1 cellular context compared by ENCODE assay signal in the genomic region with DNA sequence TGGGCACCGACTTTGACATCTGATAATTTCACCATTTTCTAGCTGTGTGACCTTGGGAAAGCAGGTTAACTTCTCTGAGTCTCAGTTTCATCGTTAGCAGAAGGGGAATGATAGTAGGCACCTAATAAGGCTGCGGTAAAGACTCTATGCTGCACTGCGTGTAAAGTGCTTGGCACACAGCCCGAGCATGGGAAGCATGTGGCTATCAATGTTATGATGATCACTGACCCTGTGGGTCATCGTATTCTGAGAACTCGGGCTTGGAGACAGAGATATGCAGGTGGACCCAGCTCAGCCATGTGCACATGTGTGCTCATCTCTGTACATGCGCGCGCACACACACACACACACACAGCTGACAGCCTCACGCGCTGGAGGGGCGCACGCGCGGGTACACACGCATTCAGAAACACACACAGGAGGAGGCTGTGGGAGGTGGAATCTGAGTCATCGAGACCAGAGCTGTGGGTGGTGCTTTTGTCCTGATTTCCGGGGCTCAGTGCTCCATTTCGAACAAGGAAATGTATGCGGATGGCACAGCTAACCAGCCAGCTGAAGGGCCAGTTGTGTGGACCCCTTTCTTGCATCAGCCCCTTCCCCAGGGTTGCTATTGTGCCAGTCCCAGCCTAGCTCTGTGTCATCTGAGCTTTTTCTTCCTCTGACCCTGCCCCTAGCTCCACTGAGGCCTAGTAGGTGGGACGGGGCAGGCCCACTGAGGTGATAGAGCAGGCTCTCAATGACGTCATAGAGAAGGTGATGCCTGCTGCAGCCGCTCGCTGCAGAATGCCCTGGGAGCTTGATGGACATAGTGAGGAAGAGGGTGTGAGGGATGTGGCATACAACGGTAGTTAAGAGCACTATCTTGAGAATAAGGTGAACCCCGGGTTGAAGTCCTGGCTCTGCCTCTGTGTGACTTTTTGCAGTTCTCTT.
TF ChIP-seq lines count a peak whose summit lies in the region.

No MANE protein-coding gene starts in this region.

TF ChIP-seq in K562, 482 proteins besides CTCF, POLR2A, EP300 and RAD21 (continued from another document):
- TF ChIP-seq HNRNPLL (IDR thresholded peaks at IDR 0.05; ENCODE audit: low read depth, low read length, poor library complexity, severe bottlenecking) = no peak
- peak; percentile 71 for TF ChIP-seq FOXP1 (CRISPR knock-in tag; IDR thresholded peaks at IDR 0.05)
- TF ChIP-seq HDAC2 (IDR thresholded peaks at IDR 0.05) = peak; percentile 62; the same call in 1 of the 2 replicates
- TF ChIP-seq ZFP36 (IDR thresholded peaks at IDR 0.05; ENCODE audit: low read depth, low read length, partially characterized antibody) = peak; percentile 89
- no peak for TF ChIP-seq RBM22 (IDR thresholded peaks at IDR 0.05; ENCODE audit: low read depth, low read length, poor library complexity, severe bottlenecking)
- peak; percentile 48; the same call in 1 of the 2 replicates for TF ChIP-seq JUNB (CRISPR knock-in tag; conservative IDR thresholded peaks at IDR 0.05)
- TF ChIP-seq HNRNPK (IDR thresholded peaks at IDR 0.05; ENCODE audit: low read depth, low read length, poor library complexity, severe bottlenecking) = no peak
- TF ChIP-seq, protein P1, sequence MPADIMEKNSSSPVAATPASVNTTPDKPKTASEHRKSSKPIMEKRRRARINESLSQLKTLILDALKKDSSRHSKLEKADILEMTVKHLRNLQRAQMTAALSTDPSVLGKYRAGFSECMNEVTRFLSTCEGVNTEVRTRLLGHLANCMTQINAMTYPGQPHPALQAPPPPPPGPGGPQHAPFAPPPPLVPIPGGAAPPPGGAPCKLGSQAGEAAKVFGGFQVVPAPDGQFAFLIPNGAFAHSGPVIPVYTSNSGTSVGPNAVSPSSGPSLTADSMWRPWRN (IDR thresholded peaks at IDR 0.05; ENCODE audit: low read depth) = peak; percentile 39; the same call in 1 of the 2 replicates
- TF ChIP-seq MYNN (IDR thresholded peaks at IDR 0.05) = peak; percentile 80
- TF ChIP-seq MYNN (CRISPR knock-in tag; IDR thresholded peaks at IDR 0.05) = no peak
- peak; percentile 66; the same call in 1 of the 2 replicates for TF ChIP-seq ZBTB1 (CRISPR knock-in tag; IDR thresholded peaks at IDR 0.05; ENCODE audit: borderline replicate concordance, low read depth)
- peak; percentile 80 for TF ChIP-seq CBFA2T2 (conservative IDR thresholded peaks at IDR 0.05)
- TF ChIP-seq ATF1 (CRISPR knock-in tag; IDR thresholded peaks at IDR 0.05) = no peak
- TF ChIP-seq ATF1 (tag; IDR thresholded peaks at IDR 0.05) = peak; percentile 74
- 0 out of 2 replicates have a peak, but pooled peaks have one; percentile 29 for TF ChIP-seq ZNF589 (CRISPR knock-in tag; IDR thresholded peaks at IDR 0.05; ENCODE audit: low read depth)
- peak; percentile 35; the same call in 1 of the 2 replicates for TF ChIP-seq MTA2 (IDR thresholded peaks at IDR 0.05; ENCODE audit: low read depth)
- TF ChIP-seq KLF16 (IDR thresholded peaks at IDR 0.05) = no peak; the same call in 1 of the 2 replicates
- TF ChIP-seq NCOR1 (IDR thresholded peaks at IDR 0.05) = peak; percentile 70
- TF ChIP-seq TAF7 (tag; IDR thresholded peaks at IDR 0.05) = no peak
- TF ChIP-seq, protein P2, sequence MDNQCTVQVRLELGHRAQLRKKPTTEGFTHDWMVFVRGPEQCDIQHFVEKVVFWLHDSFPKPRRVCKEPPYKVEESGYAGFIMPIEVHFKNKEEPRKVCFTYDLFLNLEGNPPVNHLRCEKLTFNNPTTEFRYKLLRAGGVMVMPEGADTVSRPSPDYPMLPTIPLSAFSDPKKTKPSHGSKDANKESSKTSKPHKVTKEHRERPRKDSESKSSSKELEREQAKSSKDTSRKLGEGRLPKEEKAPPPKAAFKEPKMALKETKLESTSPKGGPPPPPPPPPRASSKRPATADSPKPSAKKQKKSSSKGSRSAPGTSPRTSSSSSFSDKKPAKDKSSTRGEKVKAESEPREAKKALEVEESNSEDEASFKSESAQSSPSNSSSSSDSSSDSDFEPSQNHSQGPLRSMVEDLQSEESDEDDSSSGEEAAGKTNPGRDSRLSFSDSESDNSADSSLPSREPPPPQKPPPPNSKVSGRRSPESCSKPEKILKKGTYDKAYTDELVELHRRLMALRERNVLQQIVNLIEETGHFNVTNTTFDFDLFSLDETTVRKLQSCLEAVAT (IDR thresholded peaks at IDR 0.05) = no peak
